ENCODE assay signal across 8 cellular contexts in the genomic region with DNA sequence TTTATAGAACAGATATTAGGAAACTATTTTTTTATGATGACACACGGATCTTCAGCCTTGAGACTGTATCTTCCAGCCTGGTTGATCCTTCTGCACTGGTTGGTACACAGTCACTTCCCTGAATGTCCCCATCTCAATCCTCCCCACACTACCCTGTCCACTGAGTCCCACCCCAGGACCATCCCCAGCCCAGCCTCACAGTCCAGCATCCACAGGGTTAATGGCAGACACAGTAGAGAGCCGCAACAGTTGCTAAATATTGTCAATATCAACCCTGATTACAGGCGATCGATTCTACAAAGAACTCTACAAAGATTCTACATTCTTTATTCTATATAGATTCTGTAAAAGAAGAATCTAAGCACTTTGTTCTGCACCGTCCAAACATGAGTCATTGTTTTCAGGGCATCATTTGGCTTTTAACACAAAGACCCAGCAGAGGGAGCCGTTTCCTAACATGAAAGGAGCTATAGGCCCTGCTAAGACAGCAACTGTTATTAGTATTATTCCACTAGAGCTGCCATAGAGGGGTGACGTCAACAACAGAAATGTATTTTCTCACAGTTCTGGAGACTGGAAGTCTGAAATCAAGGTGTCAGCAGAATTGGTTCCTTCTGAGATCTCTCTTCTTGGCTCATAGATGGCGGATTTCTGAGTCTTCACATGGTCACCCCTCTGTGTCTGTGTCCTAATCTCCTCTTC. TPM values are rescaled to one million over a fixed set of nuclear protein-coding genes. Genes with fewer than 3 reads are reported as not detected.
A peak's percentile ranks its signal among the peaks of the same experiment; 100 is the strongest.
DNase-seq lines count a peak whose midpoint lies in the region; ATAC-seq and TF ChIP-seq lines count a peak whose summit lies in the region.

No MANE protein-coding gene starts in this region.

- no peaks in the 10 kb centered on the region for H3K79me2 ChIP-seq in SK-N-SH (ENCODE audit: insufficient read depth)

- DNase-seq in GM10248 (ENCODE audit: extremely low spot score) (peak; percentile 73), NCI-H1092 treated with DMSO at 0.1 percent for 48 hours (lab: John Stamatoyannopoulos, UW) (peak; percentile 70), SK-N-SH (peak; percentile 68), cardiac muscle cell (ENCODE audit: low read depth in 1 of 2, low spot score in 1 of 2) (peak; percentile 89 to 95), putamen (ENCODE audit: low spot score) (peak; percentile 89)

- no peaks in the 10 kb centered on the region for H3K36me3 ChIP-seq in SK-N-SH (replicated peaks in 1 of 2; ENCODE audit: control insufficient read depth in 1 of 2, insufficient read depth in 2 of 2, low read length in 1 of 2)
- no peaks in the 10 kb centered on the region for H3K36me3 ChIP-seq in cardiac muscle cell

- POLR2A ChIA-PET in GM10248 (lab: Yijun Ruan, JAX) (interaction anchor here (0.6 kb wide), 1 partner anchor 245 kb away, joined by 3 read pairs; no protein-coding TSS in a partner anchor), SK-N-SH (lab: Yijun Ruan, JAX) (interaction anchor here (0.6 to 1.0 kb wide), 3 partner anchors 162 to 406 kb away, joined by 3 to 4 read pairs (median 3); no protein-coding TSS in a partner anchor)

- TF ChIP-seq RAD21 in SK-N-SH (IDR thresholded peaks at IDR 0.05; ENCODE audit: low read length) = peak; percentile 97

- H3K4me1 ChIP-seq in SK-N-SH (ENCODE audit: control insufficient read depth in 1 of 2, insufficient read depth in 2 of 2, low read depth in 1 of 2, low read length in 1 of 2) (peaks cover 2 to 5% of the 10 kb centered on the region in 2 experiments; a peak in 3 of 4 replicates), cardiac muscle cell (ENCODE audit: low read depth) (no peaks in the 10 kb centered on the region)

- H3K9me3 Mint-ChIP-seq in activated naive CD8-positive, alpha-beta T cell (ENCODE audit: low read depth) = no peaks in the 10 kb centered on the region

- CTCF ChIA-PET in GM10248 (lab: Yijun Ruan, JAX) (interaction anchor here (0.6 to 3.4 kb wide), 41 partner anchors 14 to 475 kb away, joined by 3 to 39 read pairs (median 4); partner anchors contain the start of genes DNAJC28, IFNAR1, IL10RB and TMEM50B), SK-N-SH (lab: Yijun Ruan, JAX) (interaction anchor here (0.6 to 2.0 kb wide), 42 partner anchors 11 to 407 kb away, joined by 3 to 31 read pairs (median 4); partner anchors contain the start of genes IL10RB and TMEM50B)

- peak overlapping the region; percentile 16 for H3K27ac Mint-ChIP-seq in activated naive CD8-positive, alpha-beta T cell

- H3K4me3 ChIP-seq in SK-N-SH (ENCODE audit: low read depth in 2 of 2, low read length in 1 of 2) (no peak overlapping the region; a peak in 1 of 4 replicates), cardiac muscle cell (no peak overlapping the region)

- H3K9me3 ChIP-seq in SK-N-SH (no peaks in the 10 kb centered on the region), cardiac muscle cell (ENCODE audit: low read depth) (no peaks in the 10 kb centered on the region)

- H4K20me1 ChIP-seq in SK-N-SH (ENCODE audit: insufficient read depth) = no peaks in the 10 kb centered on the region

- no peaks in the 10 kb centered on the region for H3K9me2 ChIP-seq in SK-N-SH

- TF ChIP-seq CTCF in GM10248 (IDR thresholded peaks at IDR 0.05; ENCODE audit: control extremely low read depth, extremely low read depth, low read depth, missing control alignments) (peak; percentile 76), SK-N-SH (IDR thresholded peaks at IDR 0.05) (peak; percentile 91), cardiac muscle cell (IDR thresholded peaks at IDR 0.05; ENCODE audit: low read depth, low read length) (peak; percentile 75)

- H3K4me3 Mint-ChIP-seq in activated naive CD8-positive, alpha-beta T cell = no peak overlapping the region

- H3K4me1 Mint-ChIP-seq in activated naive CD8-positive, alpha-beta T cell (ENCODE audit: low read depth) = peaks cover 45% of the 10 kb centered on the region

- peaks cover 10% of the 10 kb centered on the region for H3F3A ChIP-seq in SK-N-SH (replicated peaks; ENCODE audit: insufficient read depth)

- ATAC-seq in HG02571 (IDR thresholded peaks at IDR 0.05; ENCODE audit: unreplicated experiment) (peak; percentile 63), GM21528 (IDR thresholded peaks at IDR 0.05; ENCODE audit: low FRiP score, unreplicated experiment) (no peak)

- H3K9ac ChIP-seq in SK-N-SH = no peak overlapping the region

- H3K27ac ChIP-seq in SK-N-SH (ENCODE audit: low read depth in 2 of 2, low read length in 1 of 2) = no peak overlapping the region
- H3K27ac ChIP-seq in cardiac muscle cell = no peak overlapping the region

- H3K27me3 ChIP-seq in SK-N-SH (ENCODE audit: insufficient read depth) = peaks cover 10% of the 10 kb centered on the region; the same call in 1 of the 2 replicates
- peaks cover 13% of the 10 kb centered on the region for H3K27me3 ChIP-seq in cardiac muscle cell

- WGBS in SK-N-SH (ENCODE audit: low lambda C conversion rate) = 16% methylated on average over 8 of the region's 8 CpGs

- TF ChIP-seq EP300 in SK-N-SH (IDR thresholded peaks at IDR 0.05; ENCODE audit: borderline replicate concordance in 1 of 2, low read depth in 1 of 2, low read length in 1 of 2) = no peak

- H3K27me3 Mint-ChIP-seq in activated naive CD8-positive, alpha-beta T cell = no peaks in the 10 kb centered on the region

- no peak overlapping the region for H2AFZ ChIP-seq in SK-N-SH (ENCODE audit: low read depth)

- no peak overlapping the region for H3K4me2 ChIP-seq in SK-N-SH

- no peaks in the 10 kb centered on the region for H3K36me3 Mint-ChIP-seq in activated naive CD8-positive, alpha-beta T cell

TF ChIP-seq in SK-N-SH, 30 proteins besides CTCF, POLR2A, EP300 and RAD21 (continues in another document):
- TF ChIP-seq IRF3 (IDR thresholded peaks at IDR 0.05; ENCODE audit: low read depth, low read length) = no peak
- TF ChIP-seq YY1 (IDR thresholded peaks at IDR 0.05; ENCODE audit: low read depth) = no peak
- TF ChIP-seq, protein P1, sequence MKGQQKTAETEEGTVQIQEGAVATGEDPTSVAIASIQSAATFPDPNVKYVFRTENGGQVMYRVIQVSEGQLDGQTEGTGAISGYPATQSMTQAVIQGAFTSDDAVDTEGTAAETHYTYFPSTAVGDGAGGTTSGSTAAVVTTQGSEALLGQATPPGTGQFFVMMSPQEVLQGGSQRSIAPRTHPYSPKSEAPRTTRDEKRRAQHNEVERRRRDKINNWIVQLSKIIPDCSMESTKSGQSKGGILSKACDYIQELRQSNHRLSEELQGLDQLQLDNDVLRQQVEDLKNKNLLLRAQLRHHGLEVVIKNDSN (IDR thresholded peaks at IDR 0.05; ENCODE audit: borderline replicate concordance, low read depth) = no peak
- no peak for TF ChIP-seq TAF1 (IDR thresholded peaks at IDR 0.05; ENCODE audit: borderline replicate concordance, low read depth, low read length)
- 0 out of 2 replicates have a peak, but pooled peaks have one; percentile 27 for TF ChIP-seq MXI1 (IDR thresholded peaks at IDR 0.05; ENCODE audit: low read depth, low read length)
- TF ChIP-seq ELF1 (IDR thresholded peaks at IDR 0.05) = no peak
- no peak for TF ChIP-seq USF2 (IDR thresholded peaks at IDR 0.05; ENCODE audit: borderline replicate concordance, low read depth, low read length)
- no peak for TF ChIP-seq CHD2 (IDR thresholded peaks at IDR 0.05; ENCODE audit: low read length, partially characterized antibody)
- no peak for TF ChIP-seq EZH2phosphoT487 (IDR thresholded peaks at IDR 0.05; ENCODE audit: borderline replicate concordance, low read depth)
- no peak for TF ChIP-seq RXRA (IDR thresholded peaks at IDR 0.05; ENCODE audit: borderline replicate concordance, low read depth)
- no peak for TF ChIP-seq TCF12 (IDR thresholded peaks at IDR 0.05)
- peak; percentile 94 for TF ChIP-seq SMC3 (IDR thresholded peaks at IDR 0.05; ENCODE audit: low read depth, low read length)
- TF ChIP-seq MAX (IDR thresholded peaks at IDR 0.05; ENCODE audit: low read depth) = no peak
- no peak for TF ChIP-seq POLR2AphosphoS5 (IDR thresholded peaks at IDR 0.05; ENCODE audit: low read depth, low read length)
- no peak for TF ChIP-seq FOXM1 (IDR thresholded peaks at IDR 0.05; ENCODE audit: low read depth)
- TF ChIP-seq GABPA (IDR thresholded peaks at IDR 0.05; ENCODE audit: low read depth) = no peak
- peak; percentile 33; the same call in 1 of the 2 replicates for TF ChIP-seq JUND (IDR thresholded peaks at IDR 0.05)

RNA-seq across cellular contexts. Expression of gene IFNAR2, which starts 30.1 kb away (rescaled TPM):
- polyA plus RNA-seq in SK-N-SH (2012; rRNA removed) (10.4 and 16.8 TPM in 2 replicates), cardiac muscle cell (10.9 and 20.3 TPM in 2 replicates)
- 18.2 and 19.3 TPM in 2 replicates for polyA plus RNA-seq in SK-N-SH (2012; cell fraction: cytosol; rRNA removed)
- polyA plus RNA-seq in SK-N-SH (2012; cell fraction: nucleus; rRNA removed) = 5.3 and 9.4 TPM in 2 replicates
- total RNA-seq in cardiac muscle cell = 1.3 and 3.3 TPM in 2 replicates
